In genomic region chr10:62632071-62632809, GRCh38 we compare ENCODE assay signal across 8 cellular contexts.
A peak's percentile ranks its signal among the peaks of the same experiment; 100 is the strongest.
DNase-seq lines count a peak whose midpoint lies in the region; ATAC-seq lines count a peak whose summit lies in the region.

No MANE protein-coding gene starts in this region.

- no peaks in the 10 kb centered on the region for H3K36me3 Mint-ChIP-seq in T-cell

- CTCF ChIA-PET in T-cell (lab: Charles Lee), result interaction anchor here in 1 of 2 donors (0.6 to 1.4 kb wide), 5 partner anchors 22 to 375 kb away, joined by 3 to 9 read pairs (median 3); partner anchors contain the start of gene EGR2

- POLR2A ChIA-PET in T-cell (lab: Charles Lee), result no interaction called here

- no peaks in the 10 kb centered on the region for H3K27me3 Mint-ChIP-seq in T-cell

- ATAC-seq in activated CD4-positive, CD25-positive, alpha-beta regulatory T cell treated with anti-CD3 and anti-CD28 coated beads, Interleukin-2, amount 50 U/mL, for 24 hours, result peak; percentile 83 to 91
- ATAC-seq in HG03095 (IDR thresholded peaks at IDR 0.05; ENCODE audit: unreplicated experiment), result peak; percentile 83
- ATAC-seq in T-cell (replicated peaks in 1 of 4), result peak; percentile 65 to 91 (median 80)

- H3K4me1 Mint-ChIP-seq in T-cell, result peaks cover 11 to 30% (median 25%) of the 10 kb centered on the region in 3 donors

- H3K9me3 Mint-ChIP-seq in T-cell, result no peaks in the 10 kb centered on the region

- H3K27ac Mint-ChIP-seq in T-cell, result peak overlapping the region; percentile 66 to 85

- no peak for DNase-seq in activated CD4-positive, CD25-positive, alpha-beta regulatory T cell treated with anti-CD3 and anti-CD28 coated beads, Interleukin-2, amount 50 U/mL, for 72 hours
- DNase-seq in T-cell (peak in 33 of 34 experiments; percentile 14 to 69 (median 48)), kidney tubule cell (ENCODE audit: low spot score) (no peak), SW480 (ENCODE audit: low spot score) (no peak)
- DNase-seq in effector CD4-positive, alpha-beta T cell, result peak; percentile 45
- DNase-seq in stimulated activated CD8-positive, alpha-beta memory T cell treated with anti-CD3 and anti-CD28 coated beads, Interleukin-4, amount 100 ng/mL, for 48 hours, result peak; percentile 54

- H3K4me3 Mint-ChIP-seq in T-cell, result peak overlapping the region; percentile 26 to 66 (median 46)

Comparison
In these comparisons a context has a peak if more than half of its experiments do, and no peak if none do; other contexts are left out.
1. DNase-seq: peak in T-cell (33 of 34), effector CD4-positive, alpha-beta T cell (single experiment) and stimulated activated CD8-positive, alpha-beta memory T cell treated with anti-CD3 and anti-CD28 coated beads, Interleukin-4, amount 100 ng/mL, for 48 hours (single experiment); none in activated CD4-positive, CD25-positive, alpha-beta regulatory T cell treated with anti-CD3 and anti-CD28 coated beads, Interleukin-2, amount 50 U/mL, for 72 hours (single experiment), kidney tubule cell (single experiment) and SW480 (single experiment).
2. Peak in every context shown above with its lines, with median percentiles within 50 percentile points of each other: ATAC-seq.